8 cellular contexts compared by ENCODE assay signal in genomic region chr4:82989567-82990429, GRCh38. TPM values are rescaled to one million over a fixed set of nuclear protein-coding genes. Genes with fewer than 3 reads are reported as not detected.
DNase-seq lines count a peak whose midpoint lies in the region; ATAC-seq and TF ChIP-seq lines count a peak whose summit lies in the region.

No MANE protein-coding gene starts in this region.

- H3K27me3 Mint-ChIP-seq in CD14-positive monocyte (ENCODE audit: low read depth in 3 of 3), result peaks cover 0 to 2% (median 0%) of the 10 kb centered on the region in 3 donors

- H3K36me3 ChIP-seq in right atrium auricular region (no peaks in the 10 kb centered on the region), MG63 (no peaks in the 10 kb centered on the region; the same call in 1 of the 2 replicates)

- intact Hi-C loops in CD14-positive monocyte (cut with micrococcal nuclease), result no loop called here

- no peak overlapping the region for H3K27ac ChIP-seq in right atrium auricular region

- H3K27ac Mint-ChIP-seq in CD14-positive monocyte, result peak overlapping the region; percentile 74 to 90 (median 86)

- peaks cover 2 to 4% of the 10 kb centered on the region in 2 donors for H3K36me3 Mint-ChIP-seq in CD14-positive monocyte

- peaks cover 13% of the 10 kb centered on the region for H3K4me1 Mint-ChIP-seq in CD14-positive monocyte

- DNase-seq in CD14-positive monocyte (ENCODE audit: low spot score) (no peak), dermis blood vessel endothelial cell (peak; percentile 12), AG20443 (ENCODE audit: low spot score) (no peak), right atrium auricular region (ENCODE audit: low spot score) (no peak), MG63 (no peak)
- no peak for DNase-seq in activated CD4-positive, CD25-positive, alpha-beta regulatory T cell (lab: John Stamatoyannopoulos, UW)

- peaks cover 0 to 2% (median 0%) of the 10 kb centered on the region in 7 donors for H3K9me3 Mint-ChIP-seq in CD14-positive monocyte

- no peaks in the 10 kb centered on the region for H3K27me3 ChIP-seq in right atrium auricular region
- no peaks in the 10 kb centered on the region for H3K27me3 ChIP-seq in MG63

- ATAC-seq in GM19395 (IDR thresholded peaks at IDR 0.05; ENCODE audit: unreplicated experiment), result peak; percentile 97
- peak; percentile 77 for ATAC-seq in HG03439 (IDR thresholded peaks at IDR 0.05; ENCODE audit: unreplicated experiment)

- H3K9me3 ChIP-seq in right atrium auricular region (no peaks in the 10 kb centered on the region), MG63 (no peaks in the 10 kb centered on the region)

- H3K4me3 ChIP-seq in right atrium auricular region (no peak overlapping the region), MG63 (no peak overlapping the region)

- no peaks in the 10 kb centered on the region for H3K4me1 ChIP-seq in right atrium auricular region

- H3K4me3 Mint-ChIP-seq in CD14-positive monocyte, result peak overlapping the region; percentile 55 to 72

- TF ChIP-seq CTCF in CD14-positive monocyte (IDR thresholded peaks at IDR 0.05), result no peak
- TF ChIP-seq CTCF in right atrium auricular region (IDR thresholded peaks at IDR 0.05), result no peak

RNA-seq across cellular contexts. Expression of gene LIN54, which starts 20.8 kb away (rescaled TPM):
- 1 to 10 TPM; 2.9 to 6.4 TPM for polyA plus RNA-seq in CD14-positive monocyte
- total RNA-seq in dermis blood vessel endothelial cell (10.9 and 16.9 TPM in 2 replicates), right atrium auricular region (1 to 10 TPM; 4.8 to 6.2 TPM)
- total RNA-seq in MG63 (2014; rRNA removed; shearing (Covaris generic); ENCODE audit: low replicate concordance), result 4.3 and 7.8 TPM in 2 replicates

RNA-seq across cellular contexts. Expression of gene COPS4, which starts 45.2 kb away (rescaled TPM):
- polyA plus RNA-seq in CD14-positive monocyte, result 10 to 100 TPM; 54.5 to 54.7 TPM
- 79.0 and 144 TPM in 2 replicates for total RNA-seq in dermis blood vessel endothelial cell
- 10 to 100 TPM; 55.2 to 58.1 TPM for total RNA-seq in right atrium auricular region
- total RNA-seq in MG63 (2014; rRNA removed; shearing (Covaris generic); ENCODE audit: low replicate concordance), result 127 and 147 TPM in 2 replicates
